Comparison of ENCODE assay signal across 1 cellular context in genomic region chr3:4225005-4225471, GRCh38.
TF ChIP-seq lines count a peak whose summit lies in the region.

No MANE protein-coding gene starts in this region.

TF ChIP-seq in K562, 482 proteins besides CTCF, POLR2A, EP300 and RAD21 (continued from another document):
- no peak for TF ChIP-seq ATF1 (CRISPR knock-in tag; IDR thresholded peaks at IDR 0.05)
- 0 out of 2 replicates have a peak, but pooled peaks have one; percentile 20 for TF ChIP-seq ATF1 (tag; IDR thresholded peaks at IDR 0.05)
- TF ChIP-seq, protein P1, sequence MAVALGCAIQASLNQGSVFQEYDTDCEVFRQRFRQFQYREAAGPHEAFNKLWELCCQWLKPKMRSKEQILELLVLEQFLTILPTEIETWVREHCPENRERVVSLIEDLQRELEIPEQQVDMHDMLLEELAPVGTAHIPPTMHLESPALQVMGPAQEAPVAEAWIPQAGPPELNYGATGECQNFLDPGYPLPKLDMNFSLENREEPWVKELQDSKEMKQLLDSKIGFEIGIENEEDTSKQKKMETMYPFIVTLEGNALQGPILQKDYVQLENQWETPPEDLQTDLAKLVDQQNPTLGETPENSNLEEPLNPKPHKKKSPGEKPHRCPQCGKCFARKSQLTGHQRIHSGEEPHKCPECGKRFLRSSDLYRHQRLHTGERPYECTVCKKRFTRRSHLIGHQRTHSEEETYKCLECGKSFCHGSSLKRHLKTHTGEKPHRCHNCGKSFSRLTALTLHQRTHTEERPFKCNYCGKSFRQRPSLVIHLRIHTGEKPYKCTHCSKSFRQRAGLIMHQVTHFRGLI (CRISPR knock-in tag; IDR thresholded peaks at IDR 0.05): no peak
- no peak for TF ChIP-seq ZNF445 (CRISPR knock-in tag; IDR thresholded peaks at IDR 0.05; ENCODE audit: low read depth)
- no peak for TF ChIP-seq CREBBP (IDR thresholded peaks at IDR 0.05; ENCODE audit: low read depth, low read length)
- TF ChIP-seq THRB (CRISPR knock-in tag; conservative IDR thresholded peaks at IDR 0.05): no peak
- peak; percentile 72; the same call in 1 of the 2 replicates for TF ChIP-seq ZNF766 (CRISPR knock-in tag; conservative IDR thresholded peaks at IDR 0.05)
- peak in 1 of 2 experiments; percentile 86; a peak in 2 of 4 replicates for TF ChIP-seq ZMIZ1 (IDR thresholded peaks at IDR 0.05; ENCODE audit: low read depth in 2 of 2, low read length in 2 of 2)
- TF ChIP-seq, protein P2, sequence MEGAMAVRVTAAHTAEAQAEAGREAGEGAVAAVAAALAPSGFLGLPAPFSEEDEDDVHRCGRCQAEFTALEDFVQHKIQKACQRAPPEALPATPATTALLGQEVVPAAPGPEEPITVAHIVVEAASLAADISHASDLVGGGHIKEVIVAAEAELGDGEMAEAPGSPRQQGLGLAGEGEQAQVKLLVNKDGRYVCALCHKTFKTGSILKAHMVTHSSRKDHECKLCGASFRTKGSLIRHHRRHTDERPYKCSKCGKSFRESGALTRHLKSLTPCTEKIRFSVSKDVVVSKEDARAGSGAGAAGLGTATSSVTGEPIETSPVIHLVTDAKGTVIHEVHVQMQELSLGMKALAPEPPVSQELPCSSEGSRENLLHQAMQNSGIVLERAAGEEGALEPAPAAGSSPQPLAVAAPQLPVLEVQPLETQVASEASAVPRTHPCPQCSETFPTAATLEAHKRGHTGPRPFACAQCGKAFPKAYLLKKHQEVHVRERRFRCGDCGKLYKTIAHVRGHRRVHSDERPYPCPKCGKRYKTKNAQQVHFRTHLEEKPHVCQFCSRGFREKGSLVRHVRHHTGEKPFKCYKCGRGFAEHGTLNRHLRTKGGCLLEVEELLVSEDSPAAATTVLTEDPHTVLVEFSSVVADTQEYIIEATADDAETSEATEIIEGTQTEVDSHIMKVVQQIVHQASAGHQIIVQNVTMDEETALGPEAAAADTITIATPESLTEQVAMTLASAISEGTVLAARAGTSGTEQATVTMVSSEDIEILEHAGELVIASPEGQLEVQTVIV (CRISPR knock-in tag; IDR thresholded peaks at IDR 0.05; ENCODE audit: borderline replicate concordance): no peak
- TF ChIP-seq THRAP3 (IDR thresholded peaks at IDR 0.05; ENCODE audit: borderline replicate concordance): no peak
- TF ChIP-seq HBP1 (CRISPR knock-in tag; IDR thresholded peaks at IDR 0.05): no peak
- no peak for TF ChIP-seq FUS (optimal IDR thresholded peaks at IDR 0.05; ENCODE audit: low read depth, low read length)
- no peak for TF ChIP-seq HEY1 (CRISPR knock-in tag; IDR thresholded peaks at IDR 0.05; ENCODE audit: borderline replicate concordance)
- TF ChIP-seq DEAF1 (CRISPR knock-in tag; IDR thresholded peaks at IDR 0.05): no peak
- TF ChIP-seq, protein P3, sequence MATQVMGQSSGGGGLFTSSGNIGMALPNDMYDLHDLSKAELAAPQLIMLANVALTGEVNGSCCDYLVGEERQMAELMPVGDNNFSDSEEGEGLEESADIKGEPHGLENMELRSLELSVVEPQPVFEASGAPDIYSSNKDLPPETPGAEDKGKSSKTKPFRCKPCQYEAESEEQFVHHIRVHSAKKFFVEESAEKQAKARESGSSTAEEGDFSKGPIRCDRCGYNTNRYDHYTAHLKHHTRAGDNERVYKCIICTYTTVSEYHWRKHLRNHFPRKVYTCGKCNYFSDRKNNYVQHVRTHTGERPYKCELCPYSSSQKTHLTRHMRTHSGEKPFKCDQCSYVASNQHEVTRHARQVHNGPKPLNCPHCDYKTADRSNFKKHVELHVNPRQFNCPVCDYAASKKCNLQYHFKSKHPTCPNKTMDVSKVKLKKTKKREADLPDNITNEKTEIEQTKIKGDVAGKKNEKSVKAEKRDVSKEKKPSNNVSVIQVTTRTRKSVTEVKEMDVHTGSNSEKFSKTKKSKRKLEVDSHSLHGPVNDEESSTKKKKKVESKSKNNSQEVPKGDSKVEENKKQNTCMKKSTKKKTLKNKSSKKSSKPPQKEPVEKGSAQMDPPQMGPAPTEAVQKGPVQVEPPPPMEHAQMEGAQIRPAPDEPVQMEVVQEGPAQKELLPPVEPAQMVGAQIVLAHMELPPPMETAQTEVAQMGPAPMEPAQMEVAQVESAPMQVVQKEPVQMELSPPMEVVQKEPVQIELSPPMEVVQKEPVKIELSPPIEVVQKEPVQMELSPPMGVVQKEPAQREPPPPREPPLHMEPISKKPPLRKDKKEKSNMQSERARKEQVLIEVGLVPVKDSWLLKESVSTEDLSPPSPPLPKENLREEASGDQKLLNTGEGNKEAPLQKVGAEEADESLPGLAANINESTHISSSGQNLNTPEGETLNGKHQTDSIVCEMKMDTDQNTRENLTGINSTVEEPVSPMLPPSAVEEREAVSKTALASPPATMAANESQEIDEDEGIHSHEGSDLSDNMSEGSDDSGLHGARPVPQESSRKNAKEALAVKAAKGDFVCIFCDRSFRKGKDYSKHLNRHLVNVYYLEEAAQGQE (CRISPR knock-in tag; IDR thresholded peaks at IDR 0.05; ENCODE audit: low read depth): no peak
- TF ChIP-seq ZBTB11 (CRISPR knock-in tag; IDR thresholded peaks at IDR 0.05): peak in 1 of 3 experiments; percentile 63; a peak in 1 of 6 replicates
- no peak for TF ChIP-seq GABPA (tag; conservative IDR thresholded peaks at IDR 0.05; ENCODE audit: low read depth)
- peak; percentile 45; the same call in 1 of the 2 replicates for TF ChIP-seq MEF2A (IDR thresholded peaks at IDR 0.05; ENCODE audit: control insufficient read depth, low read depth, low read length)
- TF ChIP-seq LARP7 (IDR thresholded peaks at IDR 0.05): no peak
- no peak; the same call in 1 of the 2 replicates for TF ChIP-seq MXI1 (IDR thresholded peaks at IDR 0.05; ENCODE audit: low read depth, low read length)
- no peak for TF ChIP-seq YBX1 (IDR thresholded peaks at IDR 0.05)
- TF ChIP-seq RFX7 (CRISPR knock-in tag; IDR thresholded peaks at IDR 0.05): no peak
- TF ChIP-seq TEAD2 (tag; IDR thresholded peaks at IDR 0.05): no peak
- no peak for TF ChIP-seq ZNF696 (CRISPR knock-in tag; conservative IDR thresholded peaks at IDR 0.05)
- peak; percentile 37; the same call in 1 of the 2 replicates for TF ChIP-seq RNF2 (IDR thresholded peaks at IDR 0.05)
- peak; percentile 78; the same call in 1 of the 2 replicates for TF ChIP-seq LEF1 (IDR thresholded peaks at IDR 0.05)
- TF ChIP-seq CCNT2 (IDR thresholded peaks at IDR 0.05; ENCODE audit: borderline replicate concordance, extremely low read depth, insufficient read length, low read depth, low read length): peak; percentile 96
- TF ChIP-seq RBM25 (IDR thresholded peaks at IDR 0.05; ENCODE audit: low read depth, low read length, severe bottlenecking): no peak
- no peak for TF ChIP-seq E2F6 (IDR thresholded peaks at IDR 0.05; ENCODE audit: borderline replicate concordance in 1 of 2, extremely low read depth in 1 of 2, insufficient read depth in 1 of 2, insufficient read length in 1 of 2, low read depth in 1 of 2, low read length in 1 of 2, poor library complexity in 1 of 2, severe bottlenecking in 1 of 2)
- no peak for TF ChIP-seq SMAD3 (CRISPR knock-in tag; conservative IDR thresholded peaks at IDR 0.05)
- TF ChIP-seq TARDBP (IDR thresholded peaks at IDR 0.05): peak; percentile 75; the same call in 1 of the 2 replicates
- TF ChIP-seq TAL1 (IDR thresholded peaks at IDR 0.05): peak; percentile 98
